Comparison of ENCODE assay signal across 17 cellular contexts in genomic region chr4:88919056-88919455, GRCh38.
DNase-seq lines count a peak whose midpoint lies in the region; ATAC-seq, FAIRE-seq and TF ChIP-seq lines count a peak whose summit lies in the region.
"Had no signal": no experiment of that assay in that cellular context is flagged by ENCODE, and none has a peak within 500 bp of the region (broad histone marks: within the 10 kb centered on the region; RNA-seq: fewer than 3 reads in every experiment).

No MANE protein-coding gene starts in this region.

- no peaks in the 10 kb centered on the region for H3K4me1 ChIP-seq in keratinocyte (ENCODE audit: control insufficient read depth, extremely low read depth, insufficient read depth, low read length)
- H3K4me1 ChIP-seq: A549, BE2C had no signal

- CTCF ChIA-PET in RWPE1 (lab: Yijun Ruan, JAX), result no interaction called here
- CTCF ChIA-PET in T-cell (lab: Charles Lee), result no interaction called here

- no peak overlapping the region for H3K9ac ChIP-seq in keratinocyte (ENCODE audit: control insufficient read depth, extremely low read depth, insufficient read depth, low read length)
- H3K9ac ChIP-seq: GM23248 had no signal

- no peaks in the 10 kb centered on the region for H4K20me1 ChIP-seq in keratinocyte (ENCODE audit: control insufficient read depth, extremely low read depth, insufficient read depth, low read length)

- H3K27ac Mint-ChIP-seq in endothelial cell (ENCODE audit: unreplicated experiment) (no peak overlapping the region), T-cell (no peak overlapping the region)
- H3K27ac Mint-ChIP-seq: CD4-positive, alpha-beta memory T cell had no signal

- H3K4me3 ChIP-seq in LNCaP clone FGC (ENCODE audit: low read depth, low read length) (no peak overlapping the region), keratinocyte (ENCODE audit: control insufficient read depth in 2 of 3, extremely low read depth in 1 of 3, insufficient read depth in 2 of 3, low read depth in 1 of 3, low read length in 3 of 3) (no peak overlapping the region)
- H3K4me3 ChIP-seq: A549, GM23248 had no signal

- FAIRE-seq in keratinocyte (lab: Jason Lieb, UNC) (peak; percentile 60), GM19239 (lab: Jason Lieb, UNC) (no peak)
- FAIRE-seq: A549, GM12892, H54 had no signal

- no peak overlapping the region for H2AFZ ChIP-seq in keratinocyte (ENCODE audit: control insufficient read depth, low read length)
- H2AFZ ChIP-seq: GM23248 had no signal

- DNase-seq in LNCaP clone FGC (ENCODE audit: low read depth) (peak; percentile 28), RWPE1 (ENCODE audit: low spot score) (peak; percentile 62), endothelial cell (ENCODE audit: low spot score) (no peak), keratinocyte (ENCODE audit: low read depth, low spot score) (peak; percentile 4), anterior cingulate cortex (lab: John Stamatoyannopoulos, UW) (no peak), T-cell (no peak), GM19239 (ENCODE audit: insufficient read length, low spot score) (no peak)
- DNase-seq: BE2C; CD4-positive, alpha-beta memory T cell; DND-41; GDM1; GM23248 had no signal

- no peaks in the 10 kb centered on the region for H3K79me2 ChIP-seq in keratinocyte (ENCODE audit: control insufficient read depth, insufficient read depth, low read length)

- ATAC-seq in T-cell (replicated peaks in 1 of 4), result no peak
- ATAC-seq: A549, HCT116 had no signal

- H3K9me3 ChIP-seq in keratinocyte (ENCODE audit: control insufficient read depth, low read depth, low read length), result no peaks in the 10 kb centered on the region
- H3K9me3 ChIP-seq: A549, BE2C had no signal

- H3K4me1 Mint-ChIP-seq in endothelial cell (ENCODE audit: unreplicated experiment) (no peaks in the 10 kb centered on the region), T-cell (no peaks in the 10 kb centered on the region)
- H3K4me1 Mint-ChIP-seq: CD4-positive, alpha-beta memory T cell had no signal

- H3K27me3 Mint-ChIP-seq in endothelial cell (ENCODE audit: unreplicated experiment), result peaks cover 1% of the 10 kb centered on the region
- peaks cover 0 to 4% of the 10 kb centered on the region in 2 donors for H3K27me3 Mint-ChIP-seq in T-cell

- H3K27ac ChIP-seq in RWPE1, result no peak overlapping the region
- H3K27ac ChIP-seq in keratinocyte (ENCODE audit: control insufficient read depth, insufficient read depth, low read length), result no peak overlapping the region
- H3K27ac ChIP-seq: A549, C4-2B, GM23248 had no signal

- no peak for TF ChIP-seq CTCF in LNCaP clone FGC (IDR thresholded peaks at IDR 0.05; ENCODE audit: control insufficient read depth, extremely low read depth, insufficient read depth)
- TF ChIP-seq CTCF in RWPE1 (conservative IDR thresholded peaks at IDR 0.05; ENCODE audit: low read depth), result no peak
- TF ChIP-seq CTCF in endothelial cell (IDR thresholded peaks at IDR 0.05; ENCODE audit: unreplicated experiment), result no peak
- TF ChIP-seq CTCF in keratinocyte (optimal IDR thresholded peaks at IDR 0.05 in 1 of 3, IDR thresholded peaks at IDR 0.05 in 1 of 3, conservative IDR thresholded peaks at IDR 0.05 in 1 of 3; ENCODE audit: extremely low read depth in 1 of 3, insufficient read depth in 2 of 3, low read length in 3 of 3), result no peak

- H3K4me3 Mint-ChIP-seq in endothelial cell (ENCODE audit: unreplicated experiment) (peak overlapping the region; percentile 62), T-cell (no peak overlapping the region)
- H3K4me3 Mint-ChIP-seq: CD4-positive, alpha-beta memory T cell had no signal

- H3K9me3 Mint-ChIP-seq in endothelial cell (ENCODE audit: unreplicated experiment), result peaks cover 4% of the 10 kb centered on the region
- H3K9me3 Mint-ChIP-seq in T-cell, result no peaks in the 10 kb centered on the region

- no peaks in the 10 kb centered on the region for H3K9me1 ChIP-seq in keratinocyte (ENCODE audit: control insufficient read depth, extremely low read depth, insufficient read depth, low read length)

- dilution Hi-C loops in keratinocyte (cut with MboI; ENCODE audit: extremely low pct_ligation_motif_present, low sequenced_read_pairs), result no loop called here

- POLR2A ChIA-PET in RWPE1 (lab: Yijun Ruan, JAX; ENCODE audit: low non-redundant PET), result no interaction called here
- POLR2A ChIA-PET in T-cell (lab: Charles Lee), result no interaction called here

- H3K27me3 ChIP-seq in keratinocyte (ENCODE audit: control insufficient read depth, extremely low read depth, insufficient read depth, low read length), result no peaks in the 10 kb centered on the region
- H3K27me3 ChIP-seq: BE2C had no signal

- no peaks in the 10 kb centered on the region for H3K36me3 ChIP-seq in keratinocyte (ENCODE audit: control insufficient read depth in 2 of 2, extremely low read depth in 1 of 2, insufficient read depth in 2 of 2, low read length in 2 of 2)
- H3K36me3 ChIP-seq: BE2C had no signal

- H3K36me3 Mint-ChIP-seq in endothelial cell (ENCODE audit: low read depth, unreplicated experiment), result peaks cover 30% of the 10 kb centered on the region
- peaks cover 2% of the 10 kb centered on the region for H3K36me3 Mint-ChIP-seq in T-cell
- H3K36me3 Mint-ChIP-seq: CD4-positive, alpha-beta memory T cell had no signal

- H3K4me2 ChIP-seq in keratinocyte (ENCODE audit: control insufficient read depth, extremely low read depth, insufficient read depth, low read depth, low read length), result no peak overlapping the region
- H3K4me2 ChIP-seq: A549 had no signal

Comparison
In these comparisons a context has a peak if more than half of its experiments do, and no peak if none do; other contexts are left out.
1. DNase-seq: peak in LNCaP clone FGC (single experiment), RWPE1 (single experiment) and keratinocyte (single experiment); none in endothelial cell (single experiment), anterior cingulate cortex (0 of 58), T-cell (0 of 34) and GM19239 (single experiment).